In genomic region chr3:8793242-8793641, GRCh38 we compare ENCODE assay signal across 18 cellular contexts. TPM values are rescaled to one million over a fixed set of nuclear protein-coding genes. Genes with fewer than 3 reads are reported as not detected.
DNase-seq lines count a peak whose midpoint lies in the region; ATAC-seq and TF ChIP-seq lines count a peak whose summit lies in the region.
"Had no signal": no experiment of that assay in that cellular context is flagged by ENCODE, and none has a peak within 500 bp of the region (broad histone marks: within the 10 kb centered on the region; RNA-seq: fewer than 3 reads in every experiment).

No MANE protein-coding gene starts in this region.

- H3K27me3 ChIP-seq in IMR-90 (ENCODE audit: control insufficient read depth, insufficient read depth, low read length) (no peaks in the 10 kb centered on the region), brain microvascular endothelial cell (replicated peaks) (no peaks in the 10 kb centered on the region), kidney epithelial cell (ENCODE audit: control insufficient read depth, insufficient read depth, low read length) (no peaks in the 10 kb centered on the region)
- H3K27me3 ChIP-seq: esophagus squamous epithelium, transverse colon had no signal

- H3K36me3 ChIP-seq in IMR-90 (ENCODE audit: control insufficient read depth, insufficient read depth, low read length) (no peaks in the 10 kb centered on the region), brain microvascular endothelial cell (replicated peaks) (no peaks in the 10 kb centered on the region), kidney epithelial cell (ENCODE audit: control insufficient read depth, insufficient read depth, low read length) (no peaks in the 10 kb centered on the region)
- H3K36me3 ChIP-seq: esophagus squamous epithelium, transverse colon had no signal

- peak overlapping the region in 1 of 2 experiments; percentile 11; a peak in 1 of 4 replicates for H4K8ac ChIP-seq in IMR-90 (ENCODE audit: low read depth in 2 of 2, low read length in 2 of 2)

- no peak overlapping the region for H3K9ac ChIP-seq in IMR-90 (ENCODE audit: low read depth, low read length)
- H3K9ac ChIP-seq: KMS-11 had no signal

- ATAC-seq in IMR-90 (ENCODE audit: low read depth) (peak; percentile 42; the same call in 1 of the 2 replicates), GM18867 (IDR thresholded peaks at IDR 0.05; ENCODE audit: unreplicated experiment) (no peak)

- no peak overlapping the region for H3K23ac ChIP-seq in IMR-90 (ENCODE audit: low read depth, low read length)

- no peaks in the 10 kb centered on the region for H3K36me3 Mint-ChIP-seq in Calu3 (ENCODE audit: insufficient read depth, unreplicated experiment)
- H3K36me3 Mint-ChIP-seq: activated naive CD4-positive, alpha-beta T cell treated with anti-CD3 and anti-CD28 coated beads, Interleukin-2, amount 10 ng/mL, durations not matched to agents 7 days and 5 days had no signal

- no peaks in the 10 kb centered on the region for H3K9me3 Mint-ChIP-seq in Calu3 (ENCODE audit: low read depth, unreplicated experiment)

- TF ChIP-seq CTCF in AG10803 (conservative IDR thresholded peaks at IDR 0.05; ENCODE audit: low read length) (no peak), IMR-90 (conservative IDR thresholded peaks at IDR 0.05; ENCODE audit: low read depth, low read length) (no peak), brain microvascular endothelial cell (IDR thresholded peaks at IDR 0.05; ENCODE audit: low read depth, low read length, missing control alignments) (no peak), kidney epithelial cell (IDR thresholded peaks at IDR 0.05; ENCODE audit: insufficient read depth, low read length, poor library complexity, severe bottlenecking) (no peak), Calu3 (IDR thresholded peaks at IDR 0.05; ENCODE audit: unreplicated experiment) (no peak)

- intact Hi-C loops in IMR-90 (cut with micrococcal nuclease) (no loop called here), Calu3 (cut with micrococcal nuclease; ENCODE audit: unreplicated experiment) (no loop called here)

- H4K5ac ChIP-seq in IMR-90 (ENCODE audit: low read depth, low read length): no peak overlapping the region

- no peak overlapping the region for H4K91ac ChIP-seq in IMR-90 (ENCODE audit: insufficient read depth, low read depth, low read length)

- H2BK20ac ChIP-seq in IMR-90 (ENCODE audit: low read depth, low read length): 0 out of 2 replicates have a peak overlapping the region, but pooled peaks have one; percentile 34

- peak overlapping the region; percentile 33 for H2AK9ac ChIP-seq in IMR-90 (replicated peaks; ENCODE audit: low read depth, low read length, poor library complexity)

- CTCF ChIA-PET in IMR-90 (lab: Yijun Ruan, JAX): interaction anchor here (1.3 kb wide), 1 partner anchor 17 kb away, joined by 3 read pairs; no protein-coding TSS in a partner anchor
- CTCF ChIA-PET in Calu3 (lab: Charles Lee): no interaction called here

- no TSS peak for BruUV-seq in IMR-90 (replicated peaks; lab: Mats Ljungman, UMichigan)
- BruUV-seq in Calu3 (replicated peaks; lab: Mats Ljungman, UMichigan): no TSS peak

- no peaks in the 10 kb centered on the region for H3K4me1 Mint-ChIP-seq in Calu3 (ENCODE audit: low read depth, unreplicated experiment)
- H3K4me1 Mint-ChIP-seq: activated naive CD4-positive, alpha-beta T cell treated with anti-CD3 and anti-CD28 coated beads, Interleukin-2, amount 10 ng/mL, durations not matched to agents 7 days and 5 days had no signal

- H3K4me3 Mint-ChIP-seq in Calu3 (ENCODE audit: low read depth, unreplicated experiment): no peak overlapping the region
- H3K4me3 Mint-ChIP-seq: activated naive CD4-positive, alpha-beta T cell treated with anti-CD3 and anti-CD28 coated beads, Interleukin-2, amount 10 ng/mL, durations not matched to agents 7 days and 5 days had no signal

- H2BK5ac ChIP-seq in IMR-90 (ENCODE audit: low read depth, low read length, poor library complexity, severe bottlenecking): no peak overlapping the region

- peaks cover 2% of the 10 kb centered on the region; the same call in 1 of the 2 replicates for H3K4me1 ChIP-seq in IMR-90 (ENCODE audit: control insufficient read depth, insufficient read depth, low read length)
- H3K4me1 ChIP-seq: esophagus squamous epithelium, transverse colon had no signal

- H3K4ac ChIP-seq in IMR-90 (ENCODE audit: low read depth, low read length): peak overlapping the region; percentile 46; the same call in 1 of the 2 replicates

- POLR2A ChIA-PET in IMR-90 (lab: Charles Lee; ENCODE audit: unreplicated experiment): no interaction called here

- H2BK15ac ChIP-seq in IMR-90 (ENCODE audit: low read depth, low read length): no peak overlapping the region

- peaks cover 2% of the 10 kb centered on the region; the same call in 1 of the 2 replicates for H3K9me3 ChIP-seq in IMR-90 (ENCODE audit: control insufficient read depth, insufficient read depth, low read length)

- no peaks in the 10 kb centered on the region for H3K27me3 Mint-ChIP-seq in Calu3 (ENCODE audit: unreplicated experiment)
- H3K27me3 Mint-ChIP-seq: activated naive CD4-positive, alpha-beta T cell treated with anti-CD3 and anti-CD28 coated beads, Interleukin-2, amount 10 ng/mL, durations not matched to agents 7 days and 5 days had no signal

- no peak overlapping the region for H3K4me2 ChIP-seq in IMR-90 (ENCODE audit: low read depth, low read length)
- H3K4me2 ChIP-seq: KMS-11 had no signal

- H3K9me1 ChIP-seq in IMR-90 (ENCODE audit: insufficient read depth, low read length): peaks cover 2% of the 10 kb centered on the region

- H4K20me1 ChIP-seq in IMR-90 (ENCODE audit: insufficient read depth, low read length): no peaks in the 10 kb centered on the region

- H3K27ac Mint-ChIP-seq in Calu3 (ENCODE audit: unreplicated experiment): no peak overlapping the region
- H3K27ac Mint-ChIP-seq: activated naive CD4-positive, alpha-beta T cell treated with anti-CD3 and anti-CD28 coated beads, Interleukin-2, amount 10 ng/mL, durations not matched to agents 7 days and 5 days had no signal

- H3K27ac ChIP-seq in IMR-90 (ENCODE audit: insufficient read depth, low read length): no peak overlapping the region
- no peak overlapping the region for H3K27ac ChIP-seq in brain microvascular endothelial cell
- H3K27ac ChIP-seq: esophagus squamous epithelium, KMS-11, transverse colon had no signal

- DNase-seq in AG10803 (ENCODE audit: low read depth) (peak; percentile 72), IMR-90 (peak; percentile 85), brain microvascular endothelial cell (peak; percentile 83), kidney epithelial cell (ENCODE audit: low read depth) (peak; percentile 73), germinal center (ENCODE audit: low spot score) (no peak), Calu3 (no peak)
- no peak for DNase-seq in stimulated activated CD4-positive, alpha-beta T cell treated with anti-CD3 and anti-CD28 coated beads, Interleukin-15, amount 100 ng/mL, for 24 hours
- DNase-seq: activated naive CD4-positive, alpha-beta T cell treated with anti-CD3 and anti-CD28 coated beads, Interleukin-2, amount 10 ng/mL, durations not matched to agents 7 days and 5 days; DMS79 treated with DMSO at 0.1 percent for 48 hours; esophagus squamous epithelium; NCI-H187; SHP77; stimulated activated CD4-positive, alpha-beta T cell treated with anti-CD3 and anti-CD28 coated beads, Interleukin-2, amount 100 ng/mL, for 24 hours; transverse colon had no signal

- peak overlapping the region; percentile 77 for H2AFZ ChIP-seq in IMR-90 (replicated peaks; ENCODE audit: low read length, poor library complexity)

- H3K79me1 ChIP-seq in IMR-90 (ENCODE audit: low read depth in 1 of 2, low read length in 2 of 2): no peaks in the 10 kb centered on the region

- dilution Hi-C loops in IMR-90 (cut with HindIII; ENCODE audit: low sequenced_read_pairs, unreplicated experiment): no loop called here

- no peak overlapping the region for H3K14ac ChIP-seq in IMR-90 (replicated peaks; ENCODE audit: low read depth, low read length)

- H2BK120ac ChIP-seq in IMR-90 (ENCODE audit: low read depth, low read length): peak overlapping the region; percentile 11; the same call in 1 of the 2 replicates

- no peak for TF ChIP-seq POLR2A in IMR-90 (IDR thresholded peaks at IDR 0.05; ENCODE audit: low read depth, low read length)

- in situ Hi-C loops in IMR-90 (cut with MboI; ENCODE audit: low sequenced_read_pairs) (loop anchor here (25.0 kb wide), 1 partner anchor 519 kb away; no protein-coding TSS in a partner anchor), brain microvascular endothelial cell (cut with HindIII; ENCODE audit: low pct_ligation_motif_present, low sequenced_read_pairs) (no loop called here)

- peak overlapping the region; percentile 27; the same call in 1 of the 2 replicates for H2AK5ac ChIP-seq in IMR-90 (ENCODE audit: low read depth, low read length)

- TF ChIP-seq RAD21 in IMR-90 (IDR thresholded peaks at IDR 0.05; ENCODE audit: low read length): no peak

- H3K4me3 ChIP-seq in AG10803 (ENCODE audit: low read length): no peak overlapping the region
- H3K4me3 ChIP-seq in IMR-90 (ENCODE audit: insufficient read depth, low read depth, low read length): no peak overlapping the region
- H3K4me3 ChIP-seq in brain microvascular endothelial cell (ENCODE audit: low read depth, low read length): no peak overlapping the region
- no peak overlapping the region for H3K4me3 ChIP-seq in kidney epithelial cell (ENCODE audit: low read depth, low read length)
- H3K4me3 ChIP-seq: esophagus squamous epithelium, transverse colon had no signal

- no peak overlapping the region for H3K56ac ChIP-seq in IMR-90 (ENCODE audit: extremely low read depth, insufficient read depth, low read length)

- no peak overlapping the region for H3K18ac ChIP-seq in IMR-90 (ENCODE audit: low read depth, low read length)

- WGBS in IMR-90 (ENCODE audit: extremely low coverage in 2 of 2, insufficient read length in 1 of 2), 2 experiments: no CpG with 5 or more reads among the region's 7 CpGs

TF ChIP-seq in IMR-90, 13 proteins besides CTCF, POLR2A, EP300 and RAD21 (continues in another document):
- TF ChIP-seq MAFK (IDR thresholded peaks at IDR 0.05; ENCODE audit: low read depth, low read length) (no peak), SMC3 (IDR thresholded peaks at IDR 0.05; ENCODE audit: low read depth, low read length) (no peak), CHD1 (IDR thresholded peaks at IDR 0.05; ENCODE audit: low read depth, low read length) (no peak), FOS (IDR thresholded peaks at IDR 0.05; ENCODE audit: low read depth, low read length) (peak; percentile 64; the same call in 1 of the 2 replicates), BHLHE40 (IDR thresholded peaks at IDR 0.05; ENCODE audit: low read depth, low read length) (no peak)

RNA-seq across cellular contexts. Expression of gene OXTR, which starts 23.8 kb away (rescaled TPM):
- total RNA-seq in IMR-90 (2012; rRNA removed) (56.1 and 76.9 TPM in 2 replicates), kidney epithelial cell (2.0 and 2.1 TPM in 2 replicates), Calu3 (2022) (2.8 and 3.4 TPM in 2 replicates)
- polyA plus RNA-seq in IMR-90 (2012; rRNA removed): 42.8 and 50.0 TPM in 2 replicates
- 15.7 and 51.4 TPM in 2 replicates for polyA plus RNA-seq in IMR-90 (2012; cell fraction: cytosol; rRNA removed)
- 15.6 and 29.9 TPM in 2 replicates for polyA plus RNA-seq in IMR-90 (2012; cell fraction: nucleus; rRNA removed; ENCODE audit: low replicate concordance)

RNA-seq across cellular contexts. Expression of gene CAV3, which starts 59.6 kb away (rescaled TPM):
- total RNA-seq in IMR-90 (2012; rRNA removed) (0.28 and 0.36 TPM in 2 replicates), kidney epithelial cell (not detected in 2 replicates), Calu3 (2022) (not detected in 2 replicates)
- polyA plus RNA-seq in IMR-90 (2012; rRNA removed): 0.17 TPM in 1 of 2 replicates, not detected in the other
- polyA plus RNA-seq in IMR-90 (2012; cell fraction: cytosol; rRNA removed): not detected in 2 replicates
- polyA plus RNA-seq in IMR-90 (2012; cell fraction: nucleus; rRNA removed; ENCODE audit: low replicate concordance): not detected in 2 replicates
- total RNA-seq: esophagus squamous epithelium, mucosa of gallbladder, pulmonary artery endothelial cell, transverse colon had no signal

Comparison
In these comparisons a context has a peak if more than half of its experiments do, and no peak if none do; other contexts are left out.
1. DNase-seq: peak in AG10803 (single experiment), IMR-90 (single experiment), brain microvascular endothelial cell (single experiment) and kidney epithelial cell (single experiment); none in stimulated activated CD4-positive, alpha-beta T cell treated with anti-CD3 and anti-CD28 coated beads, Interleukin-15, amount 100 ng/mL, for 24 hours (single experiment), germinal center (single experiment) and Calu3 (single experiment).
2. RNA of gene OXTR, which starts 23.8 kb away (total RNA-seq): 56.1 to 76.9 TPM in IMR-90; 2.8 to 3.4 TPM in Calu3 and 2.0 to 2.1 TPM in kidney epithelial cell; every median in the first group is over 10 times any median in the second.